8 cellular contexts compared by ENCODE assay signal in the genomic region with DNA sequence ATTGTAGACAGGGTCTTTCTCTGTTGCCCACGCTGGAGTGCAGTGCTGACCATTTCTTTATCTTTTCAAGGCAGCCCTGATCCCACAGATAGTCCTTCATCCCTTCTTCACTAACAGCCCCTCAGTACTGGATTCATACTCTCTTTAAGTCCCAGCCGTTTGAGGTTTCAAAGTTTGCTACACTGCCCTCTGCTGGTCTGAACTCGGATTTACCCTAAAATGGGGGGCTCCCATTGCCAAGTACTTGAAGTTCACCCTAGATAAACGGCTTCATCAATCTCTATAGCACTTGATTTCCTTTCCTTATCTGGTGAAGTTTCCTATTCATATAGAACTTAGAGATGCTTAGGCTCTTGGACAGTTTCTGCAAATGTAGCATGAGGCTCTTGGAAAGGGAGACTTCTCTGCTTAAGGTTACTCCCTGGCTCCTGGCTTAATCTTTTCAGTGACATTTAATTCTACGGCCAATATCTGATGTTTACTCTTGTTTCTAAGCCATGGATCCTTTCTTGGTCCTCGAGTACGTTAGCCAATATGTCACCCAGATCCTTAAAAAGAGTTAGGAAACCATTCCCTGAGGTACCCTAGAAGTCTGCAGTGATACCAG. TPM values are rescaled to one million over a fixed set of nuclear protein-coding genes. Genes with fewer than 3 reads are reported as not detected.
A peak's percentile ranks its signal among the peaks of the same experiment; 100 is the strongest.
DNase-seq lines count a peak whose midpoint lies in the region; ATAC-seq and TF ChIP-seq lines count a peak whose summit lies in the region.

No MANE protein-coding gene starts in this region.

- H3K27ac Mint-ChIP-seq in natural killer cell = no peak overlapping the region

- TF ChIP-seq EP300 in suprapubic skin (IDR thresholded peaks at IDR 0.05) = no peak

- peak; percentile 73 for ATAC-seq in HG02885 (IDR thresholded peaks at IDR 0.05; ENCODE audit: poor library complexity, unreplicated experiment)
- peak; percentile 80 to 88 (median 81) for ATAC-seq in natural killer cell
- ATAC-seq in HG03097 (IDR thresholded peaks at IDR 0.05; ENCODE audit: low FRiP score, unreplicated experiment) = no peak

- TF ChIP-seq POLR2A in suprapubic skin (IDR thresholded peaks at IDR 0.05) = no peak

- no peaks in the 10 kb centered on the region for H3K9me3 ChIP-seq in effector memory CD4-positive, alpha-beta T cell (ENCODE audit: control insufficient read depth, low read length)
- H3K9me3 ChIP-seq in suprapubic skin = no peaks in the 10 kb centered on the region

- H3K27me3 ChIP-seq in GM06990 (replicated peaks; ENCODE audit: control insufficient read depth, insufficient read depth, low read length) (no peaks in the 10 kb centered on the region), suprapubic skin (no peaks in the 10 kb centered on the region)
- no peaks in the 10 kb centered on the region for H3K27me3 ChIP-seq in effector memory CD4-positive, alpha-beta T cell (replicated peaks; ENCODE audit: control insufficient read depth, insufficient read depth, low read length, poor library complexity, severe bottlenecking)

- no peak overlapping the region for H3K4me3 ChIP-seq in GM06990 (replicated peaks; ENCODE audit: low read depth, low read length)
- H3K4me3 ChIP-seq in effector memory CD4-positive, alpha-beta T cell (ENCODE audit: insufficient read depth, low read depth, low read length, poor library complexity, severe bottlenecking) = no peak overlapping the region
- no peak overlapping the region for H3K4me3 ChIP-seq in suprapubic skin

- H3K36me3 ChIP-seq in GM06990 (ENCODE audit: control insufficient read depth, insufficient read depth, low read length) (no peaks in the 10 kb centered on the region), suprapubic skin (no peaks in the 10 kb centered on the region)
- no peaks in the 10 kb centered on the region for H3K36me3 ChIP-seq in effector memory CD4-positive, alpha-beta T cell (ENCODE audit: control insufficient read depth, insufficient read depth, low read length)

- H3K4me1 Mint-ChIP-seq in natural killer cell = peaks cover 0 to 4% of the 10 kb centered on the region in 2 donors

- WGBS in suprapubic skin = 32% methylated on average over 7 of the region's 7 CpGs

- H3K4me1 ChIP-seq in effector memory CD4-positive, alpha-beta T cell (ENCODE audit: control insufficient read depth, insufficient read depth, low read length, poor library complexity, severe bottlenecking) = no peaks in the 10 kb centered on the region
- peaks cover 5% of the 10 kb centered on the region for H3K4me1 ChIP-seq in suprapubic skin

- no peaks in the 10 kb centered on the region for H3K36me3 Mint-ChIP-seq in natural killer cell

- DNase-seq in GM06990 (ENCODE audit: extremely low read depth, insufficient read length) (no peak), NCI-H526 treated with DMSO at 0.1 percent for 48 hours (lab: John Stamatoyannopoulos, UW) (peak; percentile 41), natural killer cell (peak; percentile 47), suprapubic skin (ENCODE audit: low spot score in 2 of 2) (no peak)
- DNase-seq in activated CD4-positive, alpha-beta T cell treated with anti-CD3 and anti-CD28 coated beads, Interleukin-2, amount 50 U/mL, for 24 hours (ENCODE audit: low read depth in 1 of 2, low spot score in 1 of 2) = peak; percentile 32 to 56
- DNase-seq in effector memory CD4-positive, alpha-beta T cell = peak; percentile 5 to 29 (median 8)

- intact Hi-C loops in natural killer cell (cut with micrococcal nuclease) = loop anchor here (1.0 kb wide), 1 partner anchor 337 kb away; no protein-coding TSS in a partner anchor

- no peaks in the 10 kb centered on the region for H3K9me3 Mint-ChIP-seq in natural killer cell

- no peak overlapping the region for H3K4me3 Mint-ChIP-seq in natural killer cell

- no peak overlapping the region for H3K27ac ChIP-seq in effector memory CD4-positive, alpha-beta T cell (ENCODE audit: insufficient read depth, low read length, poor library complexity, severe bottlenecking)
- no peak overlapping the region for H3K27ac ChIP-seq in suprapubic skin

- TF ChIP-seq CTCF in GM06990 (IDR thresholded peaks at IDR 0.05; ENCODE audit: insufficient read depth, low read length, poor library complexity, severe bottlenecking) (peak; percentile 70), natural killer cell (IDR thresholded peaks at IDR 0.05) (peak; percentile 73), suprapubic skin (IDR thresholded peaks at IDR 0.05) (peak; percentile 1 to 39)

- peaks cover 0 to 8% of the 10 kb centered on the region in 2 donors for H3K27me3 Mint-ChIP-seq in natural killer cell (ENCODE audit: low read depth in 2 of 2)

RNA-seq across cellular contexts. Expression of gene PREP, which starts 21.4 kb away (rescaled TPM):
- 10 to 100 TPM; 30.0 to 42.9 (median 37.1) TPM for total RNA-seq in natural killer cell
- total RNA-seq in suprapubic skin = 10 to 100 TPM; 22.1 to 36.0 (median 30.3) TPM

Comparison
In these comparisons a context has a peak if more than half of its experiments do, and no peak if none do; other contexts are left out.
1. DNase-seq: peak in NCI-H526 treated with DMSO at 0.1 percent for 48 hours (single experiment), activated CD4-positive, alpha-beta T cell treated with anti-CD3 and anti-CD28 coated beads, Interleukin-2, amount 50 U/mL, for 24 hours (2 of 2), effector memory CD4-positive, alpha-beta T cell (3 of 3) and natural killer cell (single experiment); none in GM06990 (single experiment) and suprapubic skin (0 of 2).
2. CTCF ChIP-seq: peak in every context shown above with its lines; median percentile 73 in natural killer cell; 70 in GM06990; 20 in suprapubic skin.